Comparison of ENCODE assay signal across 22 cellular contexts in the genomic region with DNA sequence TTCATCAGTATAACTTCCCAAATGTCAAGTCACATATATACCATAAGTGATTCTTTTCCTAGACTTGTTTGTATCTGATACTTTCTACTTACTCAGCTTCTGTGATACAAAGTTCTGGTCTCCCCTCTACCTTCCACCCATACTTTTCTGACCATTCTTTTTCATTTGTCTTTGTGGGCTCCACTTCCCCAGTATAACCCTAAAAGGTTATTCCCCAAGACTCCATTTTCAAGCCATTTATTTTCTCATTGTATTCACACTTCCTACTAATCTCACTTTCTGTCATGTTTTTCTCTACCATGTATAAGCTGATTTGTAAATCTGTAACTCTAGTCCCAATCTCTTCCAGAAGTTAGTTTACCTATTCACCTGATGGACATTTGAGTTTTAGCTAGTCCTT. TPM values are rescaled to one million over a fixed set of nuclear protein-coding genes. Genes with fewer than 3 reads are reported as not detected.
A peak's percentile ranks its signal among the peaks of the same experiment; 100 is the strongest.
DNase-seq lines count a peak whose midpoint lies in the region; ATAC-seq and TF ChIP-seq lines count a peak whose summit lies in the region.
"Had no signal": no experiment of that assay in that cellular context is flagged by ENCODE, and none has a peak within 500 bp of the region (broad histone marks: within the 10 kb centered on the region; RNA-seq: fewer than 3 reads in every experiment).

No MANE protein-coding gene starts in this region.

- H3K4me3 Mint-ChIP-seq in activated T-cell treated with anti-CD3 and anti-CD28 coated beads, Interleukin-2, amount 50 U/mL, for 72 hours: no peak overlapping the region
- no peak overlapping the region for H3K4me3 Mint-ChIP-seq in activated CD8-positive, alpha-beta T cell treated with anti-CD3 and anti-CD28 coated beads for 36 hours
- H3K4me3 Mint-ChIP-seq in stimulated activated memory B cell treated with anti-CD40 and anti-IgM and Interleukin-4, amounts not matched to agents 10 μg/mL and 1 μg/mL and 100 μg/mL, for 72 hours: no peak overlapping the region
- H3K4me3 Mint-ChIP-seq: CD14-positive monocyte had no signal

- H3K27ac Mint-ChIP-seq in activated T-cell treated with anti-CD3 and anti-CD28 coated beads, Interleukin-2, amount 50 U/mL, for 72 hours: peak overlapping the region; percentile 34
- peak overlapping the region; percentile 4 for H3K27ac Mint-ChIP-seq in activated CD8-positive, alpha-beta T cell treated with anti-CD3 and anti-CD28 coated beads for 36 hours
- peak overlapping the region; percentile 42 for H3K27ac Mint-ChIP-seq in stimulated activated memory B cell treated with anti-CD40 and anti-IgM and Interleukin-4, amounts not matched to agents 10 μg/mL and 1 μg/mL and 100 μg/mL, for 72 hours

- no peaks in the 10 kb centered on the region for H3K27me3 Mint-ChIP-seq in activated T-cell treated with anti-CD3 and anti-CD28 coated beads, Interleukin-2, amount 50 U/mL, for 72 hours (ENCODE audit: low read depth)
- H3K27me3 Mint-ChIP-seq in activated CD8-positive, alpha-beta T cell treated with anti-CD3 and anti-CD28 coated beads for 36 hours: no peaks in the 10 kb centered on the region
- H3K27me3 Mint-ChIP-seq in stimulated activated memory B cell treated with anti-CD40 and anti-IgM and Interleukin-4, amounts not matched to agents 10 μg/mL and 1 μg/mL and 100 μg/mL, for 72 hours: no peaks in the 10 kb centered on the region

- in situ Hi-C loops in G401 (cut with HindIII; ENCODE audit: low sequenced_read_pairs): no loop called here

- TF ChIP-seq CTCF in activated CD8-positive, alpha-beta T cell treated with anti-CD3 and anti-CD28 coated beads for 36 hours (IDR thresholded peaks at IDR 0.05): no peak

- no peaks in the 10 kb centered on the region for H3K4me1 Mint-ChIP-seq in activated T-cell treated with anti-CD3 and anti-CD28 coated beads, Interleukin-2, amount 50 U/mL, for 72 hours (ENCODE audit: low read depth)
- H3K4me1 Mint-ChIP-seq in activated CD8-positive, alpha-beta T cell treated with anti-CD3 and anti-CD28 coated beads for 36 hours (ENCODE audit: low read depth): peaks cover 16% of the 10 kb centered on the region
- peaks cover 57% of the 10 kb centered on the region for H3K4me1 Mint-ChIP-seq in stimulated activated memory B cell treated with anti-CD40 and anti-IgM and Interleukin-4, amounts not matched to agents 10 μg/mL and 1 μg/mL and 100 μg/mL, for 72 hours

- peaks cover 4 to 23% of the 10 kb centered on the region in 2 donors for H3K36me3 Mint-ChIP-seq in activated T-cell treated with anti-CD3 and anti-CD28 coated beads, Interleukin-2, amount 50 U/mL, for 72 hours (ENCODE audit: insufficient read depth in 2 of 2)
- H3K36me3 Mint-ChIP-seq in activated CD8-positive, alpha-beta T cell treated with anti-CD3 and anti-CD28 coated beads for 36 hours (ENCODE audit: low read depth): peaks cover 47% of the 10 kb centered on the region
- peaks cover 60% of the 10 kb centered on the region for H3K36me3 Mint-ChIP-seq in stimulated activated memory B cell treated with anti-CD40 and anti-IgM and Interleukin-4, amounts not matched to agents 10 μg/mL and 1 μg/mL and 100 μg/mL, for 72 hours

- DNase-seq in activated T-cell treated with anti-CD3 and anti-CD28 coated beads, Interleukin-2, amount 50 U/mL, for 72 hours: no peak
- DNase-seq in activated T-cell treated with anti-CD3 and anti-CD28 coated beads, Interleukin-2, amount 50 U/mL, for 1 hour: no peak
- no peak for DNase-seq in activated CD8-positive, alpha-beta T cell treated with anti-CD3 and anti-CD28 coated beads for 36 hours
- DNase-seq in G401 (ENCODE audit: low spot score): no peak
- no peak for DNase-seq in NOMO-1 (lab: John Stamatoyannopoulos, UW; ENCODE audit: unreplicated experiment in 2 of 2)
- DNase-seq: Calu3; DMS79; GDM1; GM23248; Kasumi-1; NCI-H1417; NCI-H2081 treated with DMSO at 0.1 percent for 48 hours; NCI-H226; NCI-H526 treated with DMSO at 0.1 percent for 48 hours; NK-92 treated with Interleukin-12 subunit alpha and Interleukin-12 subunit beta, amount 100 ng/mL, for 24 hours; SJCRH30 had no signal

- ATAC-seq in activated T-cell treated with anti-CD3 and anti-CD28 coated beads, Interleukin-2, amount 50 U/mL, for 72 hours (replicated peaks in 1 of 2): no peak
- peak; percentile 51 for ATAC-seq in GM18517 (IDR thresholded peaks at IDR 0.05; ENCODE audit: unreplicated experiment)
- no peak for ATAC-seq in activated CD8-positive, alpha-beta T cell treated with anti-CD3 and anti-CD28 coated beads for 36 hours
- ATAC-seq in stimulated activated memory B cell treated with anti-CD40 and anti-IgM and Interleukin-4, amounts not matched to agents 10 μg/mL and 1 μg/mL and 100 μg/mL, for 72 hours: no peak
- ATAC-seq in HG03469 (IDR thresholded peaks at IDR 0.05; ENCODE audit: unreplicated experiment): no peak
- ATAC-seq: A549, HCT116 had no signal

- no peaks in the 10 kb centered on the region for H3K9me3 Mint-ChIP-seq in activated T-cell treated with anti-CD3 and anti-CD28 coated beads, Interleukin-2, amount 50 U/mL, for 72 hours
- H3K9me3 Mint-ChIP-seq in activated CD8-positive, alpha-beta T cell treated with anti-CD3 and anti-CD28 coated beads for 36 hours: no peaks in the 10 kb centered on the region
- H3K9me3 Mint-ChIP-seq in stimulated activated memory B cell treated with anti-CD40 and anti-IgM and Interleukin-4, amounts not matched to agents 10 μg/mL and 1 μg/mL and 100 μg/mL, for 72 hours: peaks cover 8% of the 10 kb centered on the region
- H3K9me3 Mint-ChIP-seq: CD14-positive monocyte had no signal

- POLR2A ChIA-PET in activated CD8-positive, alpha-beta T cell treated with anti-CD3 and anti-CD28 coated beads for 36 hours (lab: Charles Lee): no interaction called here

- CTCF ChIA-PET in activated CD8-positive, alpha-beta T cell treated with anti-CD3 and anti-CD28 coated beads for 36 hours (lab: Charles Lee): no interaction called here

- intact Hi-C loops in activated CD8-positive, alpha-beta T cell treated with anti-CD3 and anti-CD28 coated beads for 36 hours (cut with micrococcal nuclease): no loop called here

RNA-seq across cellular contexts. Expression of gene IQCB1, which starts 34.0 kb away (rescaled TPM):
- total RNA-seq in activated T-cell treated with anti-CD3 and anti-CD28 coated beads, Interleukin-2, amount 50 U/mL, for 72 hours: 10 to 100 TPM; 42.2 to 58.6 TPM
- total RNA-seq in activated CD8-positive, alpha-beta T cell treated with anti-CD3 and anti-CD28 coated beads for 36 hours: 10 to 100 TPM; 45.4 to 51.6 TPM
- total RNA-seq in G401 (2014; rRNA removed; shearing (Covaris generic)): 7.4 and 14.3 TPM in 2 replicates

RNA-seq across cellular contexts. Expression of gene EAF2, which starts 34.1 kb away (rescaled TPM):
- total RNA-seq in activated T-cell treated with anti-CD3 and anti-CD28 coated beads, Interleukin-2, amount 50 U/mL, for 72 hours: 10 to 100 TPM; 14.2 to 17.9 TPM
- 10 to 100 TPM; 13.4 to 14.4 TPM for total RNA-seq in activated CD8-positive, alpha-beta T cell treated with anti-CD3 and anti-CD28 coated beads for 36 hours
- total RNA-seq in G401 (2014; rRNA removed; shearing (Covaris generic)): 0.54 and 3.6 TPM in 2 replicates

RNA-seq across cellular contexts. Expression of gene GOLGB1, which starts 51.4 kb away (rescaled TPM):
- 10 to 100 TPM; 26.5 to 33.1 TPM for total RNA-seq in activated T-cell treated with anti-CD3 and anti-CD28 coated beads, Interleukin-2, amount 50 U/mL, for 72 hours
- 10 to 100 TPM; 15.0 to 16.4 TPM for total RNA-seq in activated CD8-positive, alpha-beta T cell treated with anti-CD3 and anti-CD28 coated beads for 36 hours
- 10.9 and 34.7 TPM in 2 replicates for total RNA-seq in G401 (2014; rRNA removed; shearing (Covaris generic))
